2 cellular contexts compared by ENCODE assay signal in the genomic region with DNA sequence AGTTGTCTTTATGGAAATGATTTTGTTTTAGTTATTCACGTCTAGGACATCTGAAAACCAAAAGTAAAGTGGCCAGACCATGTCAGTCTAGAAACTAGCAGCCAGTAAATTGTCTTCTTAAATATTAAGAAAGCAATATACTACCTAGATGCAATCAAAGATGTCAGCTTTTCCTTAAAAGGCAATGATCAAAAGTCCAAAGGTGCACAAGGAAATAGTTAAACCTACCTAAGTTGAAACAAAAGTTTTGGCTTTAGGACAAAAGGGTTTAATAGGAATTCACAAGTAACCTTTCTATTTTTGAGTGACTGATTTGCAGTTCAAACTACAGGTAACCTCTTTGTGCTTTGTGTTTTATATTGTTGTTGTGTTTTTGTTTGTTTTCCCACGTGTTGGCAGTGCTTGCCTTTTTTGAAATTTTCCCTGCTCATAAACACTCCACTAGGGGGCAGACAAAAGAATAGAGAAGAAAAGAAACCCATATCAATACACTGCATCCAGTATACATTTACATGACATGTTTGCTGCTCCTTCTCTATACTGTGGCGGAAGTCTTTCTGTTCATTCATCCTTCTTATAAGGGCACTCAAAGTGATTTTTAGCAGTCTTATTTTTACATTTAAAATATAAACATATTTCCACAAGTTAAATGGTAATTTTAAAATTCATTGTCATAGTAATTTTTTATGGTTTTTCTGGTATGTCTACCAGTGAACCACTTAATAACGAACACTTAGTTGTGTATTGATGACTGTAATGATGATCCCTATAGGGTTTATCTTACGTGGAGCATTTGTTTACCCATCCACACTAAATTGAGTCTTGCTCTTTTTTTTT.
TF ChIP-seq lines count a peak whose summit lies in the region.

No MANE protein-coding gene starts in this region.

TF ChIP-seq in A549, 52 proteins besides CTCF, POLR2A, EP300 and RAD21 (continued from another document):
- TF ChIP-seq, protein P1, sequence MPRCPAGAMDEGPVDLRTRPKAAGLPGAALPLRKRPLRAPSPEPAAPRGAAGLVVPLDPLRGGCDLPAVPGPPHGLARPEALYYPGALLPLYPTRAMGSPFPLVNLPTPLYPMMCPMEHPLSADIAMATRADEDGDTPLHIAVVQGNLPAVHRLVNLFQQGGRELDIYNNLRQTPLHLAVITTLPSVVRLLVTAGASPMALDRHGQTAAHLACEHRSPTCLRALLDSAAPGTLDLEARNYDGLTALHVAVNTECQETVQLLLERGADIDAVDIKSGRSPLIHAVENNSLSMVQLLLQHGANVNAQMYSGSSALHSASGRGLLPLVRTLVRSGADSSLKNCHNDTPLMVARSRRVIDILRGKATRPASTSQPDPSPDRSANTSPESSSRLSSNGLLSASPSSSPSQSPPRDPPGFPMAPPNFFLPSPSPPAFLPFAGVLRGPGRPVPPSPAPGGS (IDR thresholded peaks at IDR 0.05) = no peak

TF ChIP-seq in HepG2, 621 proteins besides CTCF, POLR2A, EP300 and RAD21 (continued from another document and continues in another):
- TF ChIP-seq, protein P2, sequence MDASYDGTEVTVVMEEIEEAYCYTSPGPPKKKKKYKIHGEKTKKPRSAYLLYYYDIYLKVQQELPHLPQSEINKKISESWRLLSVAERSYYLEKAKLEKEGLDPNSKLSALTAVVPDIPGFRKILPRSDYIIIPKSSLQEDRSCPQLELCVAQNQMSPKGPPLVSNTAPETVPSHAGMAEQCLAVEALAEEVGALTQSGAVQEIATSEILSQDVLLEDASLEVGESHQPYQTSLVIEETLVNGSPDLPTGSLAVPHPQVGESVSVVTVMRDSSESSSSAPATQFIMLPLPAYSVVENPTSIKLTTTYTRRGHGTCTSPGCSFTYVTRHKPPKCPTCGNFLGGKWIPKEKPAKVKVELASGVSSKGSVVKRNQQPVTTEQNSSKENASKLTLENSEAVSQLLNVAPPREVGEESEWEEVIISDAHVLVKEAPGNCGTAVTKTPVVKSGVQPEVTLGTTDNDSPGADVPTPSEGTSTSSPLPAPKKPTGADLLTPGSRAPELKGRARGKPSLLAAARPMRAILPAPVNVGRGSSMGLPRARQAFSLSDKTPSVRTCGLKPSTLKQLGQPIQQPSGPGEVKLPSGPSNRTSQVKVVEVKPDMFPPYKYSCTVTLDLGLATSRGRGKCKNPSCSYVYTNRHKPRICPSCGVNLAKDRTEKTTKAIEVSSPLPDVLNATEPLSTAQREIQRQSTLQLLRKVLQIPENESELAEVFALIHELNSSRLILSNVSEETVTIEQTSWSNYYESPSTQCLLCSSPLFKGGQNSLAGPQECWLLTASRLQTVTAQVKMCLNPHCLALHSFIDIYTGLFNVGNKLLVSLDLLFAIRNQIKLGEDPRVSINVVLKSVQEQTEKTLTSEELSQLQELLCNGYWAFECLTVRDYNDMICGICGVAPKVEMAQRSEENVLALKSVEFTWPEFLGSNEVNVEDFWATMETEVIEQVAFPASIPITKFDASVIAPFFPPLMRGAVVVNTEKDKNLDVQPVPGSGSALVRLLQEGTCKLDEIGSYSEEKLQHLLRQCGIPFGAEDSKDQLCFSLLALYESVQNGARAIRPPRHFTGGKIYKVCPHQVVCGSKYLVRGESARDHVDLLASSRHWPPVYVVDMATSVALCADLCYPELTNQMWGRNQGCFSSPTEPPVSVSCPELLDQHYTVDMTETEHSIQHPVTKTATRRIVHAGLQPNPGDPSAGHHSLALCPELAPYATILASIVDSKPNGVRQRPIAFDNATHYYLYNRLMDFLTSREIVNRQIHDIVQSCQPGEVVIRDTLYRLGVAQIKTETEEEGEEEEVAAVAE (CRISPR knock-in tag; IDR thresholded peaks at IDR 0.05; ENCODE audit: borderline replicate concordance) = no peak
- TF ChIP-seq, protein P3, sequence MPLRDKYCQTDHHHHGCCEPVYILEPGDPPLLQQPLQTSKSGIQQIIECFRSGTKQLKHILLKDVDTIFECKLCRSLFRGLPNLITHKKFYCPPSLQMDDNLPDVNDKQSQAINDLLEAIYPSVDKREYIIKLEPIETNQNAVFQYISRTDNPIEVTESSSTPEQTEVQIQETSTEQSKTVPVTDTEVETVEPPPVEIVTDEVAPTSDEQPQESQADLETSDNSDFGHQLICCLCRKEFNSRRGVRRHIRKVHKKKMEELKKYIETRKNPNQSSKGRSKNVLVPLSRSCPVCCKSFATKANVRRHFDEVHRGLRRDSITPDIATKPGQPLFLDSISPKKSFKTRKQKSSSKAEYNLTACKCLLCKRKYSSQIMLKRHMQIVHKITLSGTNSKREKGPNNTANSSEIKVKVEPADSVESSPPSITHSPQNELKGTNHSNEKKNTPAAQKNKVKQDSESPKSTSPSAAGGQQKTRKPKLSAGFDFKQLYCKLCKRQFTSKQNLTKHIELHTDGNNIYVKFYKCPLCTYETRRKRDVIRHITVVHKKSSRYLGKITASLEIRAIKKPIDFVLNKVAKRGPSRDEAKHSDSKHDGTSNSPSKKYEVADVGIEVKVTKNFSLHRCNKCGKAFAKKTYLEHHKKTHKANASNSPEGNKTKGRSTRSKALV (CRISPR knock-in tag; IDR thresholded peaks at IDR 0.05) = no peak
- TF ChIP-seq ZNF652 (CRISPR knock-in tag; IDR thresholded peaks at IDR 0.05; ENCODE audit: borderline replicate concordance, low read depth) = peak; percentile 17; the same call in 1 of the 2 replicates
- TF ChIP-seq FOXP1 (IDR thresholded peaks at IDR 0.05) = 0 out of 2 replicates have a peak, but pooled peaks have one; percentile 17
- TF ChIP-seq FOXP1 (CRISPR knock-in tag; IDR thresholded peaks at IDR 0.05) = peak; percentile 61; the same call in 1 of the 2 replicates
- no peak for TF ChIP-seq CEBPG (CRISPR knock-in tag; IDR thresholded peaks at IDR 0.05)
- TF ChIP-seq SIX1 (CRISPR knock-in tag; IDR thresholded peaks at IDR 0.05; ENCODE audit: borderline replicate concordance) = no peak
- no peak for TF ChIP-seq MIER3 (CRISPR knock-in tag; IDR thresholded peaks at IDR 0.05; ENCODE audit: borderline replicate concordance)
- TF ChIP-seq JUND (CRISPR knock-in tag; IDR thresholded peaks at IDR 0.05) = no peak
- no peak for TF ChIP-seq HOXA7 (CRISPR knock-in tag; IDR thresholded peaks at IDR 0.05)
- peak; percentile 36 for TF ChIP-seq STAG1 (CRISPR knock-in tag; IDR thresholded peaks at IDR 0.05)
- TF ChIP-seq ZNF788 (CRISPR knock-in tag; IDR thresholded peaks at IDR 0.05; ENCODE audit: borderline replicate concordance) = no peak
- TF ChIP-seq, protein P4, sequence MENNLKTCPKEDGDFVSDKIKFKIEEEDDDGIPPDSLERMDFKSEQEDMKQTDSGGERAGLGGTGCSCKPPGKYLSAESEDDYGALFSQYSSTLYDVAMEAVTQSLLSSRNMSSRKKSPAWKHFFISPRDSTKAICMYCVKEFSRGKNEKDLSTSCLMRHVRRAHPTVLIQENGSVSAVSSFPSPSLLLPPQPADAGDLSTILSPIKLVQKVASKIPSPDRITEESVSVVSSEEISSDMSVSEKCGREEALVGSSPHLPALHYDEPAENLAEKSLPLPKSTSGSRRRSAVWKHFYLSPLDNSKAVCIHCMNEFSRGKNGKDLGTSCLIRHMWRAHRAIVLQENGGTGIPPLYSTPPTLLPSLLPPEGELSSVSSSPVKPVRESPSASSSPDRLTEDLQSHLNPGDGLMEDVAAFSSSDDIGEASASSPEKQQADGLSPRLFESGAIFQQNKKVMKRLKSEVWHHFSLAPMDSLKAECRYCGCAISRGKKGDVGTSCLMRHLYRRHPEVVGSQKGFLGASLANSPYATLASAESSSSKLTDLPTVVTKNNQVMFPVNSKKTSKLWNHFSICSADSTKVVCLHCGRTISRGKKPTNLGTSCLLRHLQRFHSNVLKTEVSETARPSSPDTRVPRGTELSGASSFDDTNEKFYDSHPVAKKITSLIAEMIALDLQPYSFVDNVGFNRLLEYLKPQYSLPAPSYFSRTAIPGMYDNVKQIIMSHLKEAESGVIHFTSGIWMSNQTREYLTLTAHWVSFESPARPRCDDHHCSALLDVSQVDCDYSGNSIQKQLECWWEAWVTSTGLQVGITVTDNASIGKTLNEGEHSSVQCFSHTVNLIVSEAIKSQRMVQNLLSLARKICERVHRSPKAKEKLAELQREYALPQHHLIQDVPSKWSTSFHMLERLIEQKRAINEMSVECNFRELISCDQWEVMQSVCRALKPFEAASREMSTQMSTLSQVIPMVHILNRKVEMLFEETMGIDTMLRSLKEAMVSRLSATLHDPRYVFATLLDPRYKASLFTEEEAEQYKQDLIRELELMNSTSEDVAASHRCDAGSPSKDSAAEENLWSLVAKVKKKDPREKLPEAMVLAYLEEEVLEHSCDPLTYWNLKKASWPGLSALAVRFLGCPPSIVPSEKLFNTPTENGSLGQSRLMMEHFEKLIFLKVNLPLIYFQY (CRISPR knock-in tag; IDR thresholded peaks at IDR 0.05; ENCODE audit: borderline replicate concordance) = no peak
- TF ChIP-seq, protein P5, sequence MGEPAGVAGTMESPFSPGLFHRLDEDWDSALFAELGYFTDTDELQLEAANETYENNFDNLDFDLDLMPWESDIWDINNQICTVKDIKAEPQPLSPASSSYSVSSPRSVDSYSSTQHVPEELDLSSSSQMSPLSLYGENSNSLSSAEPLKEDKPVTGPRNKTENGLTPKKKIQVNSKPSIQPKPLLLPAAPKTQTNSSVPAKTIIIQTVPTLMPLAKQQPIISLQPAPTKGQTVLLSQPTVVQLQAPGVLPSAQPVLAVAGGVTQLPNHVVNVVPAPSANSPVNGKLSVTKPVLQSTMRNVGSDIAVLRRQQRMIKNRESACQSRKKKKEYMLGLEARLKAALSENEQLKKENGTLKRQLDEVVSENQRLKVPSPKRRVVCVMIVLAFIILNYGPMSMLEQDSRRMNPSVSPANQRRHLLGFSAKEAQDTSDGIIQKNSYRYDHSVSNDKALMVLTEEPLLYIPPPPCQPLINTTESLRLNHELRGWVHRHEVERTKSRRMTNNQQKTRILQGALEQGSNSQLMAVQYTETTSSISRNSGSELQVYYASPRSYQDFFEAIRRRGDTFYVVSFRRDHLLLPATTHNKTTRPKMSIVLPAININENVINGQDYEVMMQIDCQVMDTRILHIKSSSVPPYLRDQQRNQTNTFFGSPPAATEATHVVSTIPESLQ (CRISPR knock-in tag; conservative IDR thresholded peaks at IDR 0.05) = no peak
- no peak for TF ChIP-seq GZF1 (CRISPR knock-in tag; IDR thresholded peaks at IDR 0.05)
- TF ChIP-seq ZNF614 (CRISPR knock-in tag; IDR thresholded peaks at IDR 0.05; ENCODE audit: borderline replicate concordance) = no peak
- TF ChIP-seq NR2F6 (IDR thresholded peaks at IDR 0.05) = no peak
- no peak for TF ChIP-seq NR2F6 (CRISPR knock-in tag; IDR thresholded peaks at IDR 0.05)
- TF ChIP-seq MAF1 (CRISPR knock-in tag; IDR thresholded peaks at IDR 0.05; ENCODE audit: borderline replicate concordance) = no peak
- no peak for TF ChIP-seq ZNF282 (IDR thresholded peaks at IDR 0.05; ENCODE audit: partially characterized antibody)
- no peak for TF ChIP-seq ARNTL (CRISPR knock-in tag; IDR thresholded peaks at IDR 0.05)
- TF ChIP-seq SRSF4 (IDR thresholded peaks at IDR 0.05; ENCODE audit: low read depth, low read length, poor library complexity, severe bottlenecking) = no peak
- TF ChIP-seq, protein P6, sequence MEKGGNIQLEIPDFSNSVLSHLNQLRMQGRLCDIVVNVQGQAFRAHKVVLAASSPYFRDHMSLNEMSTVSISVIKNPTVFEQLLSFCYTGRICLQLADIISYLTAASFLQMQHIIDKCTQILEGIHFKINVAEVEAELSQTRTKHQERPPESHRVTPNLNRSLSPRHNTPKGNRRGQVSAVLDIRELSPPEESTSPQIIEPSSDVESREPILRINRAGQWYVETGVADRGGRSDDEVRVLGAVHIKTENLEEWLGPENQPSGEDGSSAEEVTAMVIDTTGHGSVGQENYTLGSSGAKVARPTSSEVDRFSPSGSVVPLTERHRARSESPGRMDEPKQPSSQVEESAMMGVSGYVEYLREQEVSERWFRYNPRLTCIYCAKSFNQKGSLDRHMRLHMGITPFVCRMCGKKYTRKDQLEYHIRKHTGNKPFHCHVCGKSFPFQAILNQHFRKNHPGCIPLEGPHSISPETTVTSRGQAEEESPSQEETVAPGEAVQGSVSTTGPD (CRISPR knock-in tag; IDR thresholded peaks at IDR 0.05) = no peak
- TF ChIP-seq CENPT (CRISPR knock-in tag; IDR thresholded peaks at IDR 0.05; ENCODE audit: low read depth) = no peak
- TF ChIP-seq RARA (CRISPR knock-in tag; IDR thresholded peaks at IDR 0.05) = no peak
- TF ChIP-seq ZNF883 (CRISPR knock-in tag; IDR thresholded peaks at IDR 0.05; ENCODE audit: not compliant biosample characterization) = no peak
- TF ChIP-seq, protein P7, sequence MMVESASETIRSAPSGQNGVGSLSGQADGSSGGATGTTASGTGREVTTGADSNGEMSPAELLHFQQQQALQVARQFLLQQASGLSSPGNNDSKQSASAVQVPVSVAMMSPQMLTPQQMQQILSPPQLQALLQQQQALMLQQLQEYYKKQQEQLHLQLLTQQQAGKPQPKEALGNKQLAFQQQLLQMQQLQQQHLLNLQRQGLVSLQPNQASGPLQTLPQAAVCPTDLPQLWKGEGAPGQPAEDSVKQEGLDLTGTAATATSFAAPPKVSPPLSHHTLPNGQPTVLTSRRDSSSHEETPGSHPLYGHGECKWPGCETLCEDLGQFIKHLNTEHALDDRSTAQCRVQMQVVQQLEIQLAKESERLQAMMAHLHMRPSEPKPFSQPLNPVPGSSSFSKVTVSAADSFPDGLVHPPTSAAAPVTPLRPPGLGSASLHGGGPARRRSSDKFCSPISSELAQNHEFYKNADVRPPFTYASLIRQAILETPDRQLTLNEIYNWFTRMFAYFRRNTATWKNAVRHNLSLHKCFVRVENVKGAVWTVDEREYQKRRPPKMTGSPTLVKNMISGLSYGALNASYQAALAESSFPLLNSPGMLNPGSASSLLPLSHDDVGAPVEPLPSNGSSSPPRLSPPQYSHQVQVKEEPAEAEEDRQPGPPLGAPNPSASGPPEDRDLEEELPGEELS (CRISPR knock-in tag; IDR thresholded peaks at IDR 0.05) = peak; percentile 55
- no peak for TF ChIP-seq ZNF546 (CRISPR knock-in tag; conservative IDR thresholded peaks at IDR 0.05)
- TF ChIP-seq ZNF737 (CRISPR knock-in tag; IDR thresholded peaks at IDR 0.05; ENCODE audit: borderline replicate concordance) = no peak
- no peak for TF ChIP-seq GATAD1 (CRISPR knock-in tag; IDR thresholded peaks at IDR 0.05)
- no peak for TF ChIP-seq HNF4G (IDR thresholded peaks at IDR 0.05; ENCODE audit: borderline replicate concordance, low read depth, low read length)
- TF ChIP-seq HNF4G (CRISPR knock-in tag; IDR thresholded peaks at IDR 0.05; ENCODE audit: borderline replicate concordance, low read depth) = no peak
- no peak for TF ChIP-seq CBX5 (CRISPR knock-in tag; IDR thresholded peaks at IDR 0.05; ENCODE audit: borderline replicate concordance)
- TF ChIP-seq ZNF253 (CRISPR knock-in tag; IDR thresholded peaks at IDR 0.05; ENCODE audit: borderline replicate concordance) = no peak
- TF ChIP-seq, protein P8, sequence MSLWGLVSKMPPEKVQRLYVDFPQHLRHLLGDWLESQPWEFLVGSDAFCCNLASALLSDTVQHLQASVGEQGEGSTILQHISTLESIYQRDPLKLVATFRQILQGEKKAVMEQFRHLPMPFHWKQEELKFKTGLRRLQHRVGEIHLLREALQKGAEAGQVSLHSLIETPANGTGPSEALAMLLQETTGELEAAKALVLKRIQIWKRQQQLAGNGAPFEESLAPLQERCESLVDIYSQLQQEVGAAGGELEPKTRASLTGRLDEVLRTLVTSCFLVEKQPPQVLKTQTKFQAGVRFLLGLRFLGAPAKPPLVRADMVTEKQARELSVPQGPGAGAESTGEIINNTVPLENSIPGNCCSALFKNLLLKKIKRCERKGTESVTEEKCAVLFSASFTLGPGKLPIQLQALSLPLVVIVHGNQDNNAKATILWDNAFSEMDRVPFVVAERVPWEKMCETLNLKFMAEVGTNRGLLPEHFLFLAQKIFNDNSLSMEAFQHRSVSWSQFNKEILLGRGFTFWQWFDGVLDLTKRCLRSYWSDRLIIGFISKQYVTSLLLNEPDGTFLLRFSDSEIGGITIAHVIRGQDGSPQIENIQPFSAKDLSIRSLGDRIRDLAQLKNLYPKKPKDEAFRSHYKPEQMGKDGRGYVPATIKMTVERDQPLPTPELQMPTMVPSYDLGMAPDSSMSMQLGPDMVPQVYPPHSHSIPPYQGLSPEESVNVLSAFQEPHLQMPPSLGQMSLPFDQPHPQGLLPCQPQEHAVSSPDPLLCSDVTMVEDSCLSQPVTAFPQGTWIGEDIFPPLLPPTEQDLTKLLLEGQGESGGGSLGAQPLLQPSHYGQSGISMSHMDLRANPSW (CRISPR knock-in tag; IDR thresholded peaks at IDR 0.05; ENCODE audit: borderline replicate concordance) = no peak
- no peak for TF ChIP-seq TSC22D2 (CRISPR knock-in tag; IDR thresholded peaks at IDR 0.05; ENCODE audit: borderline replicate concordance)
